Comparison of ENCODE assay signal across 1 cellular context in the genomic region with DNA sequence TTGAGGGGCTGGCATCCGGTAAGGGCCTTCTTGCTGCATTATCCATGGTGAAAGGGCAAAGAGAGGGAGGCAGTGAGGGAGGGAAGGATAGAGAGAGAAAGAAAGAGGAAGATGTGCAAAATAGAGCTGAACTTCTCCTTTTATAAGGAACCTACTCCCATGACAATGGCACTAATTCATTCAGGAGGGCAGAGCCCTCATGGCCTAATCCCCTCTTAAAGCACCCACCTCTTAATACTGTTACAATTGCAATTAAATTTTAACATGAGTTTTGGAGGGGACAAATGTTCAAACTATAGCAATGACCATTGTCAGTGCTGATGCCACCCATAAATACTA.
TF ChIP-seq lines count a peak whose summit lies in the region.

No MANE protein-coding gene starts in this region.

TF ChIP-seq in SK-N-SH, 30 proteins besides CTCF, POLR2A, EP300 and RAD21 (continued from another document):
- TF ChIP-seq, protein P1, sequence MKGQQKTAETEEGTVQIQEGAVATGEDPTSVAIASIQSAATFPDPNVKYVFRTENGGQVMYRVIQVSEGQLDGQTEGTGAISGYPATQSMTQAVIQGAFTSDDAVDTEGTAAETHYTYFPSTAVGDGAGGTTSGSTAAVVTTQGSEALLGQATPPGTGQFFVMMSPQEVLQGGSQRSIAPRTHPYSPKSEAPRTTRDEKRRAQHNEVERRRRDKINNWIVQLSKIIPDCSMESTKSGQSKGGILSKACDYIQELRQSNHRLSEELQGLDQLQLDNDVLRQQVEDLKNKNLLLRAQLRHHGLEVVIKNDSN (IDR thresholded peaks at IDR 0.05; ENCODE audit: borderline replicate concordance, low read depth): no peak
- TF ChIP-seq SMC3 (IDR thresholded peaks at IDR 0.05; ENCODE audit: low read depth, low read length): no peak
- TF ChIP-seq FOXJ3 (CRISPR knock-in tag; IDR thresholded peaks at IDR 0.05): no peak
- TF ChIP-seq TAF1 (IDR thresholded peaks at IDR 0.05; ENCODE audit: borderline replicate concordance, low read depth, low read length): no peak
- TF ChIP-seq RFX5 (IDR thresholded peaks at IDR 0.05; ENCODE audit: low read length): no peak
- TF ChIP-seq ELF1 (IDR thresholded peaks at IDR 0.05): no peak
- TF ChIP-seq NFIC (IDR thresholded peaks at IDR 0.05; ENCODE audit: borderline replicate concordance): no peak
- TF ChIP-seq CHD2 (IDR thresholded peaks at IDR 0.05; ENCODE audit: low read length, partially characterized antibody): no peak
- TF ChIP-seq, protein P2, sequence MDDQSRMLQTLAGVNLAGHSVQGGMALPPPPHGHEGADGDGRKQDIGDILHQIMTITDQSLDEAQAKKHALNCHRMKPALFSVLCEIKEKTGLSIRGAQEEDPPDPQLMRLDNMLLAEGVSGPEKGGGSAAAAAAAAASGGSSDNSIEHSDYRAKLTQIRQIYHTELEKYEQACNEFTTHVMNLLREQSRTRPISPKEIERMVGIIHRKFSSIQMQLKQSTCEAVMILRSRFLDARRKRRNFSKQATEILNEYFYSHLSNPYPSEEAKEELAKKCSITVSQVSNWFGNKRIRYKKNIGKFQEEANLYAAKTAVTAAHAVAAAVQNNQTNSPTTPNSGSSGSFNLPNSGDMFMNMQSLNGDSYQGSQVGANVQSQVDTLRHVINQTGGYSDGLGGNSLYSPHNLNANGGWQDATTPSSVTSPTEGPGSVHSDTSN (IDR thresholded peaks at IDR 0.05): no peak
- TF ChIP-seq, protein P3, sequence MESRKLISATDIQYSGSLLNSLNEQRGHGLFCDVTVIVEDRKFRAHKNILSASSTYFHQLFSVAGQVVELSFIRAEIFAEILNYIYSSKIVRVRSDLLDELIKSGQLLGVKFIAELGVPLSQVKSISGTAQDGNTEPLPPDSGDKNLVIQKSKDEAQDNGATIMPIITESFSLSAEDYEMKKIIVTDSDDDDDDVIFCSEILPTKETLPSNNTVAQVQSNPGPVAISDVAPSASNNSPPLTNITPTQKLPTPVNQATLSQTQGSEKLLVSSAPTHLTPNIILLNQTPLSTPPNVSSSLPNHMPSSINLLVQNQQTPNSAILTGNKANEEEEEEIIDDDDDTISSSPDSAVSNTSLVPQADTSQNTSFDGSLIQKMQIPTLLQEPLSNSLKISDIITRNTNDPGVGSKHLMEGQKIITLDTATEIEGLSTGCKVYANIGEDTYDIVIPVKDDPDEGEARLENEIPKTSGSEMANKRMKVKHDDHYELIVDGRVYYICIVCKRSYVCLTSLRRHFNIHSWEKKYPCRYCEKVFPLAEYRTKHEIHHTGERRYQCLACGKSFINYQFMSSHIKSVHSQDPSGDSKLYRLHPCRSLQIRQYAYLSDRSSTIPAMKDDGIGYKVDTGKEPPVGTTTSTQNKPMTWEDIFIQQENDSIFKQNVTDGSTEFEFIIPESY (IDR thresholded peaks at IDR 0.05; ENCODE audit: borderline replicate concordance, low read depth): no peak
- TF ChIP-seq SIN3A (IDR thresholded peaks at IDR 0.05; ENCODE audit: borderline replicate concordance, low read depth, low read length): no peak
